1 cellular context compared by ENCODE assay signal in the genomic region with DNA sequence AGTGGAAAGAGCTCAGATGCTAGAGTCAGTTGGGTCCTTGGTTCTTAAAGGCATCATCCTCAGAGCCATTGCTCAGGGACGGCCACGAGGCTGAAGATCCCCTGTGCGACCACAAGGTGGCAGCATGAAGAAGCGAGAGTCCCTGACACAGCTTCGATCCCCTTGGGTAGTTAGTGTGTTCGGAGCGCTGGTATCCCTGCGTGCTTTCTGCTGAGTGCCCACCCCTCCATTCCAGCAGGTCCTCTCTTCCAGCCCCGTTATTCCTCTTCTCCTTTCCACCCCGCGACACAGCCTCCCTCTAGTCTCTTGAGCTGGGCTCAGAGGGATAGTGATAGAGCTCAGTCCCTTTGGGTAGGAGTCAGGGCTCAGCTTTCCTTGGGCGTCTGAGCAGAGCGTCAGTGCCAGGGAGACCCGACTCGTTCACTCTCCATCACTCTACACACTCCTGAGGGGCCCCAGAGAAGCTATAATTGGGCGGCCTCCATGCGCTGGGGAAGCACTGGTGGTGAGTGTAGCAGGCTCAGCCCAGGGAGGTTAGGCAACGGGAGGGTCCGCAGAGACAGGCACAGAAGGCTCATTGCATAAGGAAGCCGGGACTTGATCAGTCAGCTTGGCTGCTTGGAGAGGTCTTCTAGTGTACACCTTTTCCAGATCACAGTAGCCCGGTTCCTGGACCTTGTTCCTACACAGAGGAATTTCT.
TF ChIP-seq lines count a peak whose summit lies in the region.

A gene with protein sequence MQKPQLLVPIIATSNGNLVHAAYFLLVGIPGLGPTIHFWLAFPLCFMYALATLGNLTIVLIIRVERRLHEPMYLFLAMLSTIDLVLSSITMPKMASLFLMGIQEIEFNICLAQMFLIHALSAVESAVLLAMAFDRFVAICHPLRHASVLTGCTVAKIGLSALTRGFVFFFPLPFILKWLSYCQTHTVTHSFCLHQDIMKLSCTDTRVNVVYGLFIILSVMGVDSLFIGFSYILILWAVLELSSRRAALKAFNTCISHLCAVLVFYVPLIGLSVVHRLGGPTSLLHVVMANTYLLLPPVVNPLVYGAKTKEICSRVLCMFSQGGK (plus strand): TSS at position 516 of the 700 bp plus-strand sequence. CDS start 2,314 bp downstream, outside the sequence.

TF ChIP-seq in WTC11, 78 proteins besides CTCF, POLR2A, EP300 and RAD21 (continued from another document):
- TF ChIP-seq, protein P1, sequence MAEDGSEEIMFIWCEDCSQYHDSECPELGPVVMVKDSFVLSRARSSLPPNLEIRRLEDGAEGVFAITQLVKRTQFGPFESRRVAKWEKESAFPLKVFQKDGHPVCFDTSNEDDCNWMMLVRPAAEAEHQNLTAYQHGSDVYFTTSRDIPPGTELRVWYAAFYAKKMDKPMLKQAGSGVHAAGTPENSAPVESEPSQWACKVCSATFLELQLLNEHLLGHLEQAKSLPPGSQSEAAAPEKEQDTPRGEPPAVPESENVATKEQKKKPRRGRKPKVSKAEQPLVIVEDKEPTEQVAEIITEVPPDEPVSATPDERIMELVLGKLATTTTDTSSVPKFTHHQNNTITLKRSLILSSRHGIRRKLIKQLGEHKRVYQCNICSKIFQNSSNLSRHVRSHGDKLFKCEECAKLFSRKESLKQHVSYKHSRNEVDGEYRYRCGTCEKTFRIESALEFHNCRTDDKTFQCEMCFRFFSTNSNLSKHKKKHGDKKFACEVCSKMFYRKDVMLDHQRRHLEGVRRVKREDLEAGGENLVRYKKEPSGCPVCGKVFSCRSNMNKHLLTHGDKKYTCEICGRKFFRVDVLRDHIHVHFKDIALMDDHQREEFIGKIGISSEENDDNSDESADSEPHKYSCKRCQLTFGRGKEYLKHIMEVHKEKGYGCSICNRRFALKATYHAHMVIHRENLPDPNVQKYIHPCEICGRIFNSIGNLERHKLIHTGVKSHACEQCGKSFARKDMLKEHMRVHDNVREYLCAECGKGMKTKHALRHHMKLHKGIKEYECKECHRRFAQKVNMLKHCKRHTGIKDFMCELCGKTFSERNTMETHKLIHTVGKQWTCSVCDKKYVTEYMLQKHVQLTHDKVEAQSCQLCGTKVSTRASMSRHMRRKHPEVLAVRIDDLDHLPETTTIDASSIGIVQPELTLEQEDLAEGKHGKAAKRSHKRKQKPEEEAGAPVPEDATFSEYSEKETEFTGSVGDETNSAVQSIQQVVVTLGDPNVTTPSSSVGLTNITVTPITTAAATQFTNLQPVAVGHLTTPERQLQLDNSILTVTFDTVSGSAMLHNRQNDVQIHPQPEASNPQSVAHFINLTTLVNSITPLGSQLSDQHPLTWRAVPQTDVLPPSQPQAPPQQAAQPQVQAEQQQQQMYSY (CRISPR knock-in tag; IDR thresholded peaks at IDR 0.05), result no peak
- TF ChIP-seq, protein P2, sequence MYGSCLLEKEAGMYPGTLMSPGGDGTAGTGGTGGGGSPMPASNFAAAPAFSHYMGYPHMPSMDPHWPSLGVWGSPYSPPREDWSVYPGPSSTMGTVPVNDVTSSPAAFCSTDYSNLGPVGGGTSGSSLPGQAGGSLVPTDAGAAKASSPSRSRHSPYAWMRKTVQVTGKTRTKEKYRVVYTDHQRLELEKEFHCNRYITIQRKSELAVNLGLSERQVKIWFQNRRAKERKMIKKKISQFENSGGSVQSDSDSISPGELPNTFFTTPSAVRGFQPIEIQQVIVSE (CRISPR knock-in tag; IDR thresholded peaks at IDR 0.05; ENCODE audit: borderline replicate concordance), result no peak
- no peak for TF ChIP-seq ZBTB21 (CRISPR knock-in tag; IDR thresholded peaks at IDR 0.05; ENCODE audit: borderline replicate concordance)
TF ChIP-seq in WTC11: peak in this region for 0.
